ENCODE assay signal across 18 cellular contexts in genomic region chr17:55283256-55283965, GRCh38. TPM values are rescaled to one million over a fixed set of nuclear protein-coding genes. Genes with fewer than 3 reads are reported as not detected.
A peak's percentile ranks its signal among the peaks of the same experiment; 100 is the strongest.
DNase-seq lines count a peak whose midpoint lies in the region; ATAC-seq and TF ChIP-seq lines count a peak whose summit lies in the region.
"Had no signal": no experiment of that assay in that cellular context is flagged by ENCODE, and none has a peak within 500 bp of the region (broad histone marks: within the 10 kb centered on the region; RNA-seq: fewer than 3 reads in every experiment).

No MANE protein-coding gene starts in this region.

- H3K9me3 ChIP-seq in fibroblast of lung (ENCODE audit: control insufficient read depth, insufficient read depth, low read depth, low read length) (no peaks in the 10 kb centered on the region), transverse colon (no peaks in the 10 kb centered on the region)

- H3K4me1 ChIP-seq in fibroblast of lung (ENCODE audit: control insufficient read depth, extremely low read depth, insufficient read depth, low read length) (peaks cover 31% of the 10 kb centered on the region), transverse colon (peaks cover 27 to 68% (median 40%) of the 10 kb centered on the region in 4 donors)

- no peak for TF ChIP-seq CTCF in fibroblast of lung (conservative IDR thresholded peaks at IDR 0.05 in 1 of 2, IDR thresholded peaks at IDR 0.05 in 1 of 2; ENCODE audit: low read depth in 1 of 2, low read length in 2 of 2)
- no peak for TF ChIP-seq CTCF in nephron (IDR thresholded peaks at IDR 0.05; ENCODE audit: unreplicated experiment in 3 of 3)
- TF ChIP-seq CTCF in transverse colon (IDR thresholded peaks at IDR 0.05): no peak

- peak overlapping the region; percentile 33 for H3K27ac ChIP-seq in angular gyrus (ENCODE audit: low read depth, low read length)
- H3K27ac ChIP-seq in fibroblast of lung (ENCODE audit: insufficient read depth, low read length): no peak overlapping the region
- H3K27ac ChIP-seq in transverse colon: peak overlapping the region; percentile 78 to 85 (median 84)
- H3K27ac ChIP-seq: SK-N-MC had no signal

- no peak overlapping the region for H3K4me3 Mint-ChIP-seq in nephron
- H3K4me3 Mint-ChIP-seq: CD14-positive monocyte; HFFc6; natural killer cell treated with Interleukin-12 subunit alpha and Interleukin-12 subunit beta and Interleukin-15 and Interleukin-18, amount 100 ng/mL, for 72 hours had no signal

- no peaks in the 10 kb centered on the region for H3K36me3 ChIP-seq in fibroblast of lung (ENCODE audit: control insufficient read depth, insufficient read depth, low read length)
- H3K36me3 ChIP-seq in transverse colon: no peaks in the 10 kb centered on the region

- no peak overlapping the region for H2AFZ ChIP-seq in fibroblast of lung (ENCODE audit: low read length)

- in situ Hi-C loops in transverse colon (cut with MboI; ENCODE audit: low pct_ligation_motif_present in 1 of 4, low pct_unique_long_range_greater_than_20kb in 1 of 4, low sequenced_read_pairs in 3 of 4): no loop called here

- ATAC-seq in GM21576 (IDR thresholded peaks at IDR 0.05; ENCODE audit: unreplicated experiment): no peak
- ATAC-seq: natural killer cell treated with Interleukin-12 subunit alpha and Interleukin-12 subunit beta and Interleukin-15 and Interleukin-18, amount 100 ng/mL, for 72 hours had no signal

- no peaks in the 10 kb centered on the region for H4K20me1 ChIP-seq in fibroblast of lung (ENCODE audit: control insufficient read depth, extremely low read depth, insufficient read depth, low read length)

- peaks cover 7% of the 10 kb centered on the region for H3K36me3 Mint-ChIP-seq in nephron (ENCODE audit: low read depth)
- H3K36me3 Mint-ChIP-seq: CD14-positive monocyte; natural killer cell treated with Interleukin-12 subunit alpha and Interleukin-12 subunit beta and Interleukin-15 and Interleukin-18, amount 100 ng/mL, for 72 hours had no signal

- no peak for TF ChIP-seq EP300 in transverse colon (IDR thresholded peaks at IDR 0.05; ENCODE audit: low read depth)

- peaks cover 36% of the 10 kb centered on the region for H3K4me1 Mint-ChIP-seq in nephron
- H3K4me1 Mint-ChIP-seq: CD14-positive monocyte had no signal

- no peak for TF ChIP-seq POLR2A in transverse colon (IDR thresholded peaks at IDR 0.05)

- intact Hi-C loops in transverse colon (cut with DNase I; ENCODE audit: low total_unique reads): no loop called here

- peak overlapping the region; percentile 90 to 98 (median 97) for H3K27ac Mint-ChIP-seq in nephron
- H3K27ac Mint-ChIP-seq: CD14-positive monocyte; HFFc6; natural killer cell treated with Interleukin-12 subunit alpha and Interleukin-12 subunit beta and Interleukin-15 and Interleukin-18, amount 100 ng/mL, for 72 hours had no signal

- H3K9ac ChIP-seq in fibroblast of lung (ENCODE audit: insufficient read depth, low read length): no peak overlapping the region

- H3K9me3 Mint-ChIP-seq in nephron: no peaks in the 10 kb centered on the region
- H3K9me3 Mint-ChIP-seq: HFFc6; natural killer cell treated with Interleukin-12 subunit alpha and Interleukin-12 subunit beta and Interleukin-15 and Interleukin-18, amount 100 ng/mL, for 72 hours had no signal

- H3K27me3 ChIP-seq in fibroblast of lung (ENCODE audit: control insufficient read depth, insufficient read depth, low read length) (no peaks in the 10 kb centered on the region), transverse colon (no peaks in the 10 kb centered on the region)

- DNase-seq in fibroblast of lung (ENCODE audit: low read depth in 2 of 2) (peak; percentile 23 to 48), transverse colon (no peak), AG08395 (ENCODE audit: low spot score) (no peak)
- DNase-seq in stimulated activated CD4-positive, alpha-beta T cell treated with anti-CD3 and anti-CD28 coated beads, Interleukin-4, amount 100 ng/mL, for 4 hours: no peak
- no peak for DNase-seq in stimulated activated CD4-positive, alpha-beta T cell treated with anti-CD3 and anti-CD28 coated beads, Interleukin-2, amount 100 ng/mL, for 48 hours
- DNase-seq: activated CD4-positive, alpha-beta T cell treated with anti-CD3 and anti-CD28 coated beads, Interleukin-2, amount 50 U/mL, for 48 hours; HFFc6; islet precursor cell; NCI-H146; NCI-H446 treated with DMSO at 0.1 percent for 48 hours had no signal

- H3K4me2 ChIP-seq in fibroblast of lung (ENCODE audit: extremely low read depth, insufficient read depth, low read length): peak overlapping the region; percentile 25
- H3K4me2 ChIP-seq: smooth muscle cell had no signal

- 92% methylated on average over 9 of the region's 9 CpGs; no CpG with 5 or more reads in 1 of the 2 donors for WGBS in transverse colon (ENCODE audit: low coverage in 1 of 2), 2 donors

- H3K4me3 ChIP-seq in fibroblast of lung (replicated peaks in 1 of 4; ENCODE audit: control extremely low read depth in 1 of 4, insufficient read depth in 1 of 4, low read depth in 3 of 4, low read length in 4 of 4) (no peak overlapping the region), transverse colon (no peak overlapping the region)
- H3K4me3 ChIP-seq: SK-N-MC, smooth muscle cell had no signal

- H3K79me2 ChIP-seq in fibroblast of lung (ENCODE audit: control insufficient read depth, insufficient read depth, low read length): no peaks in the 10 kb centered on the region

- H3K27me3 Mint-ChIP-seq in nephron (ENCODE audit: low read depth): no peaks in the 10 kb centered on the region

RNA-seq across cellular contexts. Expression of gene HLF, which starts 18.7 kb away (rescaled TPM):
- total RNA-seq in fibroblast of lung (0.17 and 0.51 TPM in 2 replicates), transverse colon (10 to 100 TPM in 3 of 4 donors, 1 to 10 TPM in 1; 8.5 to 17.5 (median 13.3) TPM)
- 0.18 and 0.69 TPM in 2 replicates for polyA plus RNA-seq in fibroblast of lung
- 0.23 TPM in 2 replicates for polyA plus RNA-seq in fibroblast of lung (2012)
- polyA minus RNA-seq in fibroblast of lung (ENCODE audit: low replicate concordance): 3.5 TPM in 1 of 2 replicates, not detected in the other
- total RNA-seq: glomerular endothelial cell, HFFc6, smooth muscle cell had no signal
- polyA plus RNA-seq: CD14-positive monocyte had no signal

Comparison
In these comparisons a context has a peak if more than half of its experiments do, and no peak if none do; other contexts are left out.
1. DNase-seq: peak in fibroblast of lung (2 of 2); none in transverse colon (single experiment), stimulated activated CD4-positive, alpha-beta T cell treated with anti-CD3 and anti-CD28 coated beads, Interleukin-4, amount 100 ng/mL, for 4 hours (0 of 2), stimulated activated CD4-positive, alpha-beta T cell treated with anti-CD3 and anti-CD28 coated beads, Interleukin-2, amount 100 ng/mL, for 48 hours (0 of 2) and AG08395 (single experiment).